Comparison of ENCODE assay signal across 2 cellular contexts in the genomic region with DNA sequence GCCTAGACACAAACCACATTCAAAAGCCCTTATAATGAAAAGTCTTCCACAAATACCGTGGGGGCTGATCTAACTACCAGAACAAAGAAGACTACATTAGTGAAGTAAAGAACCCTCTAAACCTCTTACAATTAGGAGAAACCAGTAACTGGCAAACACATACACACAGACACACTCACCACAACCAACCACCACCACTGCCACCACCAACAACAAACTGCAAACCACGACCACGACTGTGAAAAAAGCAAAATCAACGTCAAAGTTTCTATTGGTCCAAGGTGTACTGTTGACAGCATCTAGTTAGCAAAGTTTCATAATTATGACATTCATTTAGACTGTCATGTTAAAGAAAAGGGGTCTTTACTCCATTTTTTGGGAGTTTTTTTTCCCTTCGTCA.
TF ChIP-seq lines count a peak whose summit lies in the region.

No MANE protein-coding gene starts in this region.

TF ChIP-seq in liver, 16 proteins besides CTCF, POLR2A, EP300 and RAD21:
- TF ChIP-seq, protein P1, sequence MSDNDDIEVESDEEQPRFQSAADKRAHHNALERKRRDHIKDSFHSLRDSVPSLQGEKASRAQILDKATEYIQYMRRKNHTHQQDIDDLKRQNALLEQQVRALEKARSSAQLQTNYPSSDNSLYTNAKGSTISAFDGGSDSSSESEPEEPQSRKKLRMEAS (IDR thresholded peaks at IDR 0.05) = no peak
- TF ChIP-seq GABPA (IDR thresholded peaks at IDR 0.05 in 1 of 2, conservative IDR thresholded peaks at IDR 0.05 in 1 of 2) (no peak), SP1 (IDR thresholded peaks at IDR 0.05) (no peak), TAF1 (conservative IDR thresholded peaks at IDR 0.05) (no peak), JUND (IDR thresholded peaks at IDR 0.05) (no peak), RXRA (IDR thresholded peaks at IDR 0.05) (no peak), FOXA2 (IDR thresholded peaks at IDR 0.05) (no peak), NR2F2 (IDR thresholded peaks at IDR 0.05) (no peak), HNF4G (IDR thresholded peaks at IDR 0.05) (no peak), YY1 (IDR thresholded peaks at IDR 0.05) (no peak), EGR1 (IDR thresholded peaks at IDR 0.05; ENCODE audit: low read depth in 2 of 2) (no peak), HNF4A (conservative IDR thresholded peaks at IDR 0.05) (no peak), FOXA1 (IDR thresholded peaks at IDR 0.05) (no peak)
- TF ChIP-seq, protein P2, sequence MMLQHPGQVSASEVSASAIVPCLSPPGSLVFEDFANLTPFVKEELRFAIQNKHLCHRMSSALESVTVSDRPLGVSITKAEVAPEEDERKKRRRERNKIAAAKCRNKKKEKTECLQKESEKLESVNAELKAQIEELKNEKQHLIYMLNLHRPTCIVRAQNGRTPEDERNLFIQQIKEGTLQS (IDR thresholded peaks at IDR 0.05) = no peak
- TF ChIP-seq, protein P3, sequence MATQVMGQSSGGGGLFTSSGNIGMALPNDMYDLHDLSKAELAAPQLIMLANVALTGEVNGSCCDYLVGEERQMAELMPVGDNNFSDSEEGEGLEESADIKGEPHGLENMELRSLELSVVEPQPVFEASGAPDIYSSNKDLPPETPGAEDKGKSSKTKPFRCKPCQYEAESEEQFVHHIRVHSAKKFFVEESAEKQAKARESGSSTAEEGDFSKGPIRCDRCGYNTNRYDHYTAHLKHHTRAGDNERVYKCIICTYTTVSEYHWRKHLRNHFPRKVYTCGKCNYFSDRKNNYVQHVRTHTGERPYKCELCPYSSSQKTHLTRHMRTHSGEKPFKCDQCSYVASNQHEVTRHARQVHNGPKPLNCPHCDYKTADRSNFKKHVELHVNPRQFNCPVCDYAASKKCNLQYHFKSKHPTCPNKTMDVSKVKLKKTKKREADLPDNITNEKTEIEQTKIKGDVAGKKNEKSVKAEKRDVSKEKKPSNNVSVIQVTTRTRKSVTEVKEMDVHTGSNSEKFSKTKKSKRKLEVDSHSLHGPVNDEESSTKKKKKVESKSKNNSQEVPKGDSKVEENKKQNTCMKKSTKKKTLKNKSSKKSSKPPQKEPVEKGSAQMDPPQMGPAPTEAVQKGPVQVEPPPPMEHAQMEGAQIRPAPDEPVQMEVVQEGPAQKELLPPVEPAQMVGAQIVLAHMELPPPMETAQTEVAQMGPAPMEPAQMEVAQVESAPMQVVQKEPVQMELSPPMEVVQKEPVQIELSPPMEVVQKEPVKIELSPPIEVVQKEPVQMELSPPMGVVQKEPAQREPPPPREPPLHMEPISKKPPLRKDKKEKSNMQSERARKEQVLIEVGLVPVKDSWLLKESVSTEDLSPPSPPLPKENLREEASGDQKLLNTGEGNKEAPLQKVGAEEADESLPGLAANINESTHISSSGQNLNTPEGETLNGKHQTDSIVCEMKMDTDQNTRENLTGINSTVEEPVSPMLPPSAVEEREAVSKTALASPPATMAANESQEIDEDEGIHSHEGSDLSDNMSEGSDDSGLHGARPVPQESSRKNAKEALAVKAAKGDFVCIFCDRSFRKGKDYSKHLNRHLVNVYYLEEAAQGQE (IDR thresholded peaks at IDR 0.05) = no peak
- TF ChIP-seq, protein P4, sequence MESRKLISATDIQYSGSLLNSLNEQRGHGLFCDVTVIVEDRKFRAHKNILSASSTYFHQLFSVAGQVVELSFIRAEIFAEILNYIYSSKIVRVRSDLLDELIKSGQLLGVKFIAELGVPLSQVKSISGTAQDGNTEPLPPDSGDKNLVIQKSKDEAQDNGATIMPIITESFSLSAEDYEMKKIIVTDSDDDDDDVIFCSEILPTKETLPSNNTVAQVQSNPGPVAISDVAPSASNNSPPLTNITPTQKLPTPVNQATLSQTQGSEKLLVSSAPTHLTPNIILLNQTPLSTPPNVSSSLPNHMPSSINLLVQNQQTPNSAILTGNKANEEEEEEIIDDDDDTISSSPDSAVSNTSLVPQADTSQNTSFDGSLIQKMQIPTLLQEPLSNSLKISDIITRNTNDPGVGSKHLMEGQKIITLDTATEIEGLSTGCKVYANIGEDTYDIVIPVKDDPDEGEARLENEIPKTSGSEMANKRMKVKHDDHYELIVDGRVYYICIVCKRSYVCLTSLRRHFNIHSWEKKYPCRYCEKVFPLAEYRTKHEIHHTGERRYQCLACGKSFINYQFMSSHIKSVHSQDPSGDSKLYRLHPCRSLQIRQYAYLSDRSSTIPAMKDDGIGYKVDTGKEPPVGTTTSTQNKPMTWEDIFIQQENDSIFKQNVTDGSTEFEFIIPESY (IDR thresholded peaks at IDR 0.05) = no peak

TF ChIP-seq in HepG2, 621 proteins besides CTCF, POLR2A, EP300 and RAD21:
- TF ChIP-seq, protein P5, sequence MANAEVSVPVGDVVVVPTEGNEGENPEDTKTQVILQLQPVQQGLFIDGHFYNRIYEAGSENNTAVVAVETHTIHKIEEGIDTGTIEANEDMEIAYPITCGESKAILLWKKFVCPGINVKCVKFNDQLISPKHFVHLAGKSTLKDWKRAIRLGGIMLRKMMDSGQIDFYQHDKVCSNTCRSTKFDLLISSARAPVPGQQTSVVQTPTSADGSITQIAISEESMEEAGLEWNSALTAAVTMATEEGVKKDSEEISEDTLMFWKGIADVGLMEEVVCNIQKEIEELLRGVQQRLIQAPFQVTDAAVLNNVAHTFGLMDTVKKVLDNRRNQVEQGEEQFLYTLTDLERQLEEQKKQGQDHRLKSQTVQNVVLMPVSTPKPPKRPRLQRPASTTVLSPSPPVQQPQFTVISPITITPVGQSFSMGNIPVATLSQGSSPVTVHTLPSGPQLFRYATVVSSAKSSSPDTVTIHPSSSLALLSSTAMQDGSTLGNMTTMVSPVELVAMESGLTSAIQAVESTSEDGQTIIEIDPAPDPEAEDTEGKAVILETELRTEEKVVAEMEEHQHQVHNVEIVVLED (CRISPR knock-in tag; IDR thresholded peaks at IDR 0.05; ENCODE audit: borderline replicate concordance) = no peak
- TF ChIP-seq ETV5 (CRISPR knock-in tag; IDR thresholded peaks at IDR 0.05; ENCODE audit: borderline replicate concordance) (no peak), ZC3H13 (CRISPR knock-in tag; IDR thresholded peaks at IDR 0.05) (no peak), ZNF383 (CRISPR knock-in tag; IDR thresholded peaks at IDR 0.05; ENCODE audit: borderline replicate concordance) (no peak), RFX3 (CRISPR knock-in tag; IDR thresholded peaks at IDR 0.05) (no peak), DMAP1 (CRISPR knock-in tag; IDR thresholded peaks at IDR 0.05) (no peak)
- TF ChIP-seq, protein P6, sequence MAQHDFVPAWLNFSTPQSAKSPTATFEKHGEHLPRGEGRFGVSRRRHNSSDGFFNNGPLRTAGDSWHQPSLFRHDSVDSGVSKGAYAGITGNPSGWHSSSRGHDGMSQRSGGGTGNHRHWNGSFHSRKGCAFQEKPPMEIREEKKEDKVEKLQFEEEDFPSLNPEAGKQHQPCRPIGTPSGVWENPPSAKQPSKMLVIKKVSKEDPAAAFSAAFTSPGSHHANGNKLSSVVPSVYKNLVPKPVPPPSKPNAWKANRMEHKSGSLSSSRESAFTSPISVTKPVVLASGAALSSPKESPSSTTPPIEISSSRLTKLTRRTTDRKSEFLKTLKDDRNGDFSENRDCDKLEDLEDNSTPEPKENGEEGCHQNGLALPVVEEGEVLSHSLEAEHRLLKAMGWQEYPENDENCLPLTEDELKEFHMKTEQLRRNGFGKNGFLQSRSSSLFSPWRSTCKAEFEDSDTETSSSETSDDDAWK (CRISPR knock-in tag; IDR thresholded peaks at IDR 0.05) = no peak
